ENCODE assay signal across 8 cellular contexts in genomic region chr2:148989882-148990493, GRCh38. TPM values are rescaled to one million over a fixed set of nuclear protein-coding genes. Genes with fewer than 3 reads are reported as not detected.
DNase-seq lines count a peak whose midpoint lies in the region; ATAC-seq, FAIRE-seq and TF ChIP-seq lines count a peak whose summit lies in the region.

No MANE protein-coding gene starts in this region.

- H4K5ac ChIP-seq in H1 (ENCODE audit: insufficient read length, low read depth, low read length) (no peak overlapping the region), mesendoderm (ENCODE audit: low read length) (no peak overlapping the region)

- no peak overlapping the region for H3K9ac ChIP-seq in H1 (replicated peaks in 1 of 4; ENCODE audit: extremely low read depth in 1 of 4, low read depth in 3 of 4, low read length in 3 of 4)
- no peak overlapping the region for H3K9ac ChIP-seq in mesendoderm (ENCODE audit: low read length)

- no peaks in the 10 kb centered on the region for H3K23me2 ChIP-seq in H1 (ENCODE audit: low read depth, low read length)

- H2AFZ ChIP-seq in H1 (ENCODE audit: low read length): no peak overlapping the region

- no peak for TF ChIP-seq POLR2A in H1 (IDR thresholded peaks at IDR 0.05; ENCODE audit: control extremely low read depth in 1 of 2, low read depth in 2 of 2, low read length in 2 of 2)

- no peak overlapping the region for H3K56ac ChIP-seq in H1 (replicated peaks; ENCODE audit: insufficient read length, low read depth, low read length)
- H3K56ac ChIP-seq in mesendoderm (ENCODE audit: low read length): no peak overlapping the region

- H3K4ac ChIP-seq in H1 (replicated peaks; ENCODE audit: insufficient read length, low read depth, low read length): no peak overlapping the region
- H3K4ac ChIP-seq in mesendoderm (ENCODE audit: low read depth, low read length): no peak overlapping the region

- H4K8ac ChIP-seq in H1 (ENCODE audit: extremely low read depth, insufficient read depth, low read length) (no peak overlapping the region), mesendoderm (ENCODE audit: low read depth, low read length) (no peak overlapping the region)

- H3K18ac ChIP-seq in H1 (ENCODE audit: extremely low read depth, low read length): no peak overlapping the region
- no peak overlapping the region for H3K18ac ChIP-seq in mesendoderm (ENCODE audit: low read length)

- no peak overlapping the region for H3K23ac ChIP-seq in H1 (ENCODE audit: insufficient read length)
- no peak overlapping the region for H3K23ac ChIP-seq in mesendoderm (ENCODE audit: low read length)

- H3K4me1 ChIP-seq in H1 (replicated peaks in 1 of 4; ENCODE audit: control insufficient read depth in 3 of 4, insufficient read depth in 4 of 4, low read length in 3 of 4): no peaks in the 10 kb centered on the region
- no peaks in the 10 kb centered on the region for H3K4me1 ChIP-seq in mesendoderm (ENCODE audit: control insufficient read depth, low read depth, low read length)

- no peak overlapping the region for H3K14ac ChIP-seq in H1 (ENCODE audit: insufficient read length)

- no peak overlapping the region for H4K91ac ChIP-seq in H1 (replicated peaks; ENCODE audit: insufficient read length, low read length)

- H2BK15ac ChIP-seq in H1 (ENCODE audit: low read length): no peak overlapping the region
- H2BK15ac ChIP-seq in mesendoderm (replicated peaks; ENCODE audit: low read depth): no peak overlapping the region

- H3K27me3 ChIP-seq in H1 (replicated peaks in 1 of 4; ENCODE audit: control insufficient read depth in 3 of 4, extremely low read depth in 1 of 4, insufficient read depth in 3 of 4, low read length in 3 of 4) (no peaks in the 10 kb centered on the region), mesendoderm (ENCODE audit: insufficient read depth, low read length, poor library complexity) (no peaks in the 10 kb centered on the region)

- H3K79me1 ChIP-seq in H1 (ENCODE audit: low read depth, low read length) (no peaks in the 10 kb centered on the region), mesendoderm (ENCODE audit: low read length) (no peaks in the 10 kb centered on the region)

- TF ChIP-seq RAD21 in H1 (IDR thresholded peaks at IDR 0.05 in 1 of 2, conservative IDR thresholded peaks at IDR 0.05 in 1 of 2; ENCODE audit: low read depth in 2 of 2, low read length in 2 of 2): peak; percentile 82 to 85

- CTCF ChIA-PET in H1 (lab: Charles Lee; ENCODE audit: partially characterized antibody): interaction anchor here (0.7 to 2.6 kb wide), 22 partner anchors 8 to 435 kb away, joined by 3 to 9 read pairs (median 3); no protein-coding TSS in a partner anchor

- no peak for TF ChIP-seq EP300 in H1 (IDR thresholded peaks at IDR 0.05; ENCODE audit: borderline replicate concordance in 1 of 2, low read depth in 2 of 2, low read length in 2 of 2)

- no peak overlapping the region for H3K27ac ChIP-seq in H1 (ENCODE audit: low read depth, low read length)
- H3K27ac ChIP-seq in mesendoderm (ENCODE audit: low read depth, low read length): no peak overlapping the region

- 81% methylated on average over 6 of the region's 6 CpGs; no CpG with 5 or more reads in 1 of the 2 experiments for WGBS in H1 (ENCODE audit: extremely low coverage in 1 of 2, insufficient coverage in 1 of 2, insufficient read length in 1 of 2, insufficient replicate concordance in 2 of 2, low coverage in 1 of 2, low lambda C conversion rate in 2 of 2, missing lambda C conversion rate in 1 of 2), 2 experiments
- no CpG with 5 or more reads among the region's 6 CpGs for WGBS in mesendoderm (ENCODE audit: extremely low coverage, insufficient coverage, low lambda C conversion rate)

- H3K9me3 ChIP-seq in H1 (ENCODE audit: insufficient read depth in 2 of 2, low read depth in 1 of 2, low read length in 1 of 2): no peaks in the 10 kb centered on the region

- no peak overlapping the region for H2BK12ac ChIP-seq in H1 (ENCODE audit: low read depth, low read length)

- no peak overlapping the region for H2BK120ac ChIP-seq in H1 (replicated peaks; ENCODE audit: low read depth, low read length)
- no peak overlapping the region for H2BK120ac ChIP-seq in mesendoderm (ENCODE audit: low read depth, low read length)

- no peak overlapping the region for H3K4me2 ChIP-seq in H1 (ENCODE audit: insufficient read depth in 1 of 2, low read depth in 2 of 2, low read length in 2 of 2)
- no peak overlapping the region for H3K4me2 ChIP-seq in mesendoderm (ENCODE audit: low read length)

- H3K4me3 ChIP-seq in WI38 (ENCODE audit: low read depth, low read length) (no peak overlapping the region), H1 (ENCODE audit: extremely low read depth in 1 of 4, insufficient read depth in 2 of 4, low read depth in 3 of 4, low read length in 4 of 4) (no peak overlapping the region), mesendoderm (ENCODE audit: low read length) (no peak overlapping the region)

- DNase-seq in Caki2 (ENCODE audit: low read depth) (peak; percentile 45), NCI-H226 (peak; percentile 47), H1 (ENCODE audit: low read depth in 1 of 2, low spot score in 2 of 2) (no peak), mesendoderm (peak; percentile 81), superior temporal gyrus (ENCODE audit: extremely low spot score) (peak; percentile 93)

- H2BK5ac ChIP-seq in H1 (ENCODE audit: low read depth, low read length) (no peak overlapping the region), mesendoderm (ENCODE audit: low read length) (no peak overlapping the region)

- POLR2A ChIA-PET in H1 (lab: Charles Lee; ENCODE audit: partially characterized antibody): no interaction called here

- no peak overlapping the region for H2AK5ac ChIP-seq in H1 (ENCODE audit: low read depth, low read length)
- H2AK5ac ChIP-seq in mesendoderm (ENCODE audit: low read length): no peak overlapping the region

- FAIRE-seq in H1 (lab: Jason Lieb, UNC): peak; percentile 84

- TF ChIP-seq CTCF in WI38 (IDR thresholded peaks at IDR 0.05; ENCODE audit: low read depth, low read length): peak; percentile 52
- TF ChIP-seq CTCF in H1 (IDR thresholded peaks at IDR 0.05; ENCODE audit: control extremely low read depth in 1 of 3, insufficient read depth in 1 of 3, low read depth in 1 of 3, low read length in 3 of 3): peak in 2 of 3 experiments; percentile 58 to 62; a peak in 3 of 4 replicates

- in situ Hi-C loops in Caki2 (cut with HindIII; ENCODE audit: low pct_unique_long_range_greater_than_20kb, low sequenced_read_pairs): no loop called here

- H2BK20ac ChIP-seq in H1 (ENCODE audit: low read length): no peak overlapping the region

- H4K20me1 ChIP-seq in H1 (replicated peaks in 1 of 2; ENCODE audit: control insufficient read depth in 1 of 2, insufficient read depth in 2 of 2, low read length in 2 of 2): no peaks in the 10 kb centered on the region

- H3K79me2 ChIP-seq in H1 (ENCODE audit: control insufficient read depth in 1 of 2, insufficient read depth in 2 of 2, low read length in 2 of 2) (no peaks in the 10 kb centered on the region), mesendoderm (ENCODE audit: control insufficient read depth, insufficient read depth, low read length) (no peaks in the 10 kb centered on the region)

- H3K36me3 ChIP-seq in H1 (ENCODE audit: control insufficient read depth in 2 of 4, insufficient read depth in 4 of 4, low read length in 3 of 4) (peaks cover 4 to 27% (median 17%) of the 10 kb centered on the region in 4 experiments), mesendoderm (ENCODE audit: control insufficient read depth, insufficient read depth, low read length) (peaks cover 1% of the 10 kb centered on the region)

- ATAC-seq in GM19324 (IDR thresholded peaks at IDR 0.05; ENCODE audit: low FRiP score, unreplicated experiment): peak; percentile 82
- ATAC-seq in HG03342 (IDR thresholded peaks at IDR 0.05; ENCODE audit: unreplicated experiment): peak; percentile 93

TF ChIP-seq in H1, 55 proteins besides CTCF, POLR2A, EP300 and RAD21:
- TF ChIP-seq CBX5 (IDR thresholded peaks at IDR 0.05; ENCODE audit: low read depth, low read length) (no peak), SP2 (IDR thresholded peaks at IDR 0.05; ENCODE audit: low read length) (no peak), ZNF274 (IDR thresholded peaks at IDR 0.05; ENCODE audit: borderline replicate concordance, extremely low read depth, low read length) (no peak), SP4 (IDR thresholded peaks at IDR 0.05; ENCODE audit: low read length) (no peak), KDM4A (IDR thresholded peaks at IDR 0.05; ENCODE audit: low read depth, low read length, severe bottlenecking) (no peak), POLR2AphosphoS5 (IDR thresholded peaks at IDR 0.05; ENCODE audit: low read depth, low read length) (no peak), MAFK (IDR thresholded peaks at IDR 0.05; ENCODE audit: low read depth, low read length) (no peak), YY1 (IDR thresholded peaks at IDR 0.05; ENCODE audit: low read depth, low read length) (no peak)

RNA-seq across cellular contexts. Expression of gene LYPD6B, which starts 48.5 kb away (rescaled TPM):
- not detected in 2 replicates for total RNA-seq in Caki2 (2014; rRNA removed; shearing (Covaris generic); ENCODE audit: low replicate concordance)
- total RNA-seq in H1 (2021; fragmentation: NEBNext Ultra II Directional; extraction: Animal tissue kit (Norgen Biotek cat#: 25700)): 2.2 and 3.0 TPM in 2 replicates
- polyA plus RNA-seq in H1 (2011; rRNA removed): 2.5 and 3.5 TPM in 2 replicates
- polyA plus RNA-seq in H1 (2011; cell fraction: cytosol; rRNA removed): 3.1 TPM
- polyA plus RNA-seq in H1 (2011; cell fraction: nucleus; rRNA removed): 4.6 TPM
- 2.3 to 3.7 TPM (median 3.5 TPM) in 4 replicates for polyA plus RNA-seq in H1 (2012, experiment 1 of 2)
- 1.2 TPM for polyA plus RNA-seq in H1 (2012, experiment 2 of 2)
- 1.2 TPM for polyA plus RNA-seq in H1 (2013, experiment 1 of 2)
- polyA plus RNA-seq in H1 (2013, experiment 2 of 2): 1.4 TPM
- polyA minus RNA-seq in H1 (2011; rRNA and poly(A)+ RNA removed): 1.4 and 2.0 TPM in 2 replicates
- polyA minus RNA-seq in H1 (2011; cell fraction: cytosol; rRNA and poly(A)+ RNA removed): not detected
- 1.00 TPM for polyA minus RNA-seq in H1 (2011; cell fraction: nucleus; rRNA and poly(A)+ RNA removed)
- polyA plus RNA-seq in mesendoderm (2013, experiment 1 of 2): 1.8 TPM
- 2.2 TPM for polyA plus RNA-seq in mesendoderm (2013, experiment 2 of 2)

Comparison
In these comparisons a context has a peak if more than half of its experiments do, and no peak if none do; other contexts are left out.
1. DNase-seq: peak in Caki2 (single experiment), NCI-H226 (single experiment), mesendoderm (single experiment) and superior temporal gyrus (single experiment); none in H1 (0 of 2).